2 cellular contexts compared by ENCODE assay signal in genomic region chr1:201826830-201827229, GRCh38.
TF ChIP-seq lines count a peak whose summit lies in the region.

No MANE protein-coding gene starts in this region.

TF ChIP-seq in HepG2, 621 proteins besides CTCF, POLR2A, EP300 and RAD21:
- TF ChIP-seq NAIF1 (CRISPR knock-in tag; IDR thresholded peaks at IDR 0.05; ENCODE audit: borderline replicate concordance) (no peak), ZBTB40 (IDR thresholded peaks at IDR 0.05) (peak; percentile 27; the same call in 1 of the 2 replicates), ZBTB40 (CRISPR knock-in tag; IDR thresholded peaks at IDR 0.05) (peak; percentile 80; the same call in 1 of the 2 replicates)
TF ChIP-seq in HepG2: peak in this region for 1.

TF ChIP-seq in K562, 482 proteins besides CTCF, POLR2A, EP300 and RAD21 (continues in another document):
- no peak for TF ChIP-seq CAMTA2 (CRISPR knock-in tag; conservative IDR thresholded peaks at IDR 0.05)
- no peak for TF ChIP-seq LARP7 (IDR thresholded peaks at IDR 0.05)
- no peak for TF ChIP-seq ZNF3 (CRISPR knock-in tag; IDR thresholded peaks at IDR 0.05)
- no peak for TF ChIP-seq U2AF2 (optimal IDR thresholded peaks at IDR 0.05; ENCODE audit: low read depth, low read length)
- no peak for TF ChIP-seq HMGN3 (IDR thresholded peaks at IDR 0.05; ENCODE audit: borderline replicate concordance, extremely low read depth, insufficient read length, low read depth, low read length)
- peak; percentile 24; the same call in 1 of the 2 replicates for TF ChIP-seq MYNN (IDR thresholded peaks at IDR 0.05)
- no peak for TF ChIP-seq MYNN (CRISPR knock-in tag; IDR thresholded peaks at IDR 0.05)
- peak; percentile 82 for TF ChIP-seq MEIS2 (IDR thresholded peaks at IDR 0.05; ENCODE audit: partially characterized antibody)
- TF ChIP-seq RCOR1 (IDR thresholded peaks at IDR 0.05; ENCODE audit: borderline replicate concordance in 1 of 2, low read depth in 2 of 2, low read length in 2 of 2), result peak in 1 of 2 experiments; percentile 54; a peak in 1 of 4 replicates
- no peak for TF ChIP-seq BDP1 (IDR thresholded peaks at IDR 0.05; ENCODE audit: insufficient read depth, insufficient read length)
- TF ChIP-seq DIDO1 (tag; IDR thresholded peaks at IDR 0.05; ENCODE audit: low read depth), result no peak
- TF ChIP-seq POLR2AphosphoS2 (IDR thresholded peaks at IDR 0.05; ENCODE audit: low read length), result 0 out of 2 replicates have a peak, but pooled peaks have one; percentile 43
- no peak for TF ChIP-seq ARID2 (IDR thresholded peaks at IDR 0.05)
- TF ChIP-seq, protein P1, sequence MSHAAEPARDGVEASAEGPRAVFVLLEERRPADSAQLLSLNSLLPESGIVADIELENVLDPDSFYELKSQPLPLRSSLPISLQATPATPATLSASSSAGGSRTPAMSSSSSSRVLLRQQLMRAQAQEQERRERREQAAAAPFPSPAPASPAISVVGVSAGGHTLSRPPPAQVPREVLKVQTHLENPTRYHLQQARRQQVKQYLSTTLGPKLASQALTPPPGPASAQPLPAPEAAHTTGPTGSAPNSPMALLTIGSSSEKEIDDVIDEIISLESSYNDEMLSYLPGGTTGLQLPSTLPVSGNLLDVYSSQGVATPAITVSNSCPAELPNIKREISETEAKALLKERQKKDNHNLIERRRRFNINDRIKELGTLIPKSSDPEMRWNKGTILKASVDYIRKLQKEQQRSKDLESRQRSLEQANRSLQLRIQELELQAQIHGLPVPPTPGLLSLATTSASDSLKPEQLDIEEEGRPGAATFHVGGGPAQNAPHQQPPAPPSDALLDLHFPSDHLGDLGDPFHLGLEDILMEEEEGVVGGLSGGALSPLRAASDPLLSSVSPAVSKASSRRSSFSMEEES (CRISPR knock-in tag; IDR thresholded peaks at IDR 0.05), result no peak
- TF ChIP-seq E2F6 (IDR thresholded peaks at IDR 0.05; ENCODE audit: borderline replicate concordance in 1 of 2, extremely low read depth in 1 of 2, insufficient read depth in 1 of 2, insufficient read length in 1 of 2, low read depth in 1 of 2, low read length in 1 of 2, poor library complexity in 1 of 2, severe bottlenecking in 1 of 2), result no peak
- no peak for TF ChIP-seq ZNF212 (CRISPR knock-in tag; IDR thresholded peaks at IDR 0.05)
- TF ChIP-seq HNRNPK (IDR thresholded peaks at IDR 0.05; ENCODE audit: low read depth, low read length, poor library complexity, severe bottlenecking), result no peak
- TF ChIP-seq, protein P2, sequence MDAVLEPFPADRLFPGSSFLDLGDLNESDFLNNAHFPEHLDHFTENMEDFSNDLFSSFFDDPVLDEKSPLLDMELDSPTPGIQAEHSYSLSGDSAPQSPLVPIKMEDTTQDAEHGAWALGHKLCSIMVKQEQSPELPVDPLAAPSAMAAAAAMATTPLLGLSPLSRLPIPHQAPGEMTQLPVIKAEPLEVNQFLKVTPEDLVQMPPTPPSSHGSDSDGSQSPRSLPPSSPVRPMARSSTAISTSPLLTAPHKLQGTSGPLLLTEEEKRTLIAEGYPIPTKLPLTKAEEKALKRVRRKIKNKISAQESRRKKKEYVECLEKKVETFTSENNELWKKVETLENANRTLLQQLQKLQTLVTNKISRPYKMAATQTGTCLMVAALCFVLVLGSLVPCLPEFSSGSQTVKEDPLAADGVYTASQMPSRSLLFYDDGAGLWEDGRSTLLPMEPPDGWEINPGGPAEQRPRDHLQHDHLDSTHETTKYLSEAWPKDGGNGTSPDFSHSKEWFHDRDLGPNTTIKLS (IDR thresholded peaks at IDR 0.05; ENCODE audit: borderline replicate concordance, low read depth), result no peak
- TF ChIP-seq YY1 (IDR thresholded peaks at IDR 0.05; ENCODE audit: borderline replicate concordance in 1 of 3, control insufficient read depth in 1 of 3, extremely low read depth in 1 of 3, insufficient read depth in 3 of 3, insufficient read length in 1 of 3, insufficient replicate concordance in 2 of 3, low read depth in 1 of 3, low read length in 2 of 3), result peak in 1 of 3 experiments; percentile 19
- TF ChIP-seq CBX3 (IDR thresholded peaks at IDR 0.05; ENCODE audit: borderline replicate concordance in 1 of 2, low read length in 2 of 2), result no peak
- no peak for TF ChIP-seq POLR3A (IDR thresholded peaks at IDR 0.05; ENCODE audit: borderline replicate concordance, extremely low read depth, insufficient read depth, insufficient read length)
- 0 out of 2 replicates have a peak, but pooled peaks have one; percentile 33 for TF ChIP-seq BHLHE40 (IDR thresholded peaks at IDR 0.05; ENCODE audit: low read length)
- TF ChIP-seq FOS (IDR thresholded peaks at IDR 0.05; ENCODE audit: extremely low read depth, insufficient read length), result no peak
- no peak for TF ChIP-seq FOSL1 (tag; conservative IDR thresholded peaks at IDR 0.05)
- TF ChIP-seq, protein P3, sequence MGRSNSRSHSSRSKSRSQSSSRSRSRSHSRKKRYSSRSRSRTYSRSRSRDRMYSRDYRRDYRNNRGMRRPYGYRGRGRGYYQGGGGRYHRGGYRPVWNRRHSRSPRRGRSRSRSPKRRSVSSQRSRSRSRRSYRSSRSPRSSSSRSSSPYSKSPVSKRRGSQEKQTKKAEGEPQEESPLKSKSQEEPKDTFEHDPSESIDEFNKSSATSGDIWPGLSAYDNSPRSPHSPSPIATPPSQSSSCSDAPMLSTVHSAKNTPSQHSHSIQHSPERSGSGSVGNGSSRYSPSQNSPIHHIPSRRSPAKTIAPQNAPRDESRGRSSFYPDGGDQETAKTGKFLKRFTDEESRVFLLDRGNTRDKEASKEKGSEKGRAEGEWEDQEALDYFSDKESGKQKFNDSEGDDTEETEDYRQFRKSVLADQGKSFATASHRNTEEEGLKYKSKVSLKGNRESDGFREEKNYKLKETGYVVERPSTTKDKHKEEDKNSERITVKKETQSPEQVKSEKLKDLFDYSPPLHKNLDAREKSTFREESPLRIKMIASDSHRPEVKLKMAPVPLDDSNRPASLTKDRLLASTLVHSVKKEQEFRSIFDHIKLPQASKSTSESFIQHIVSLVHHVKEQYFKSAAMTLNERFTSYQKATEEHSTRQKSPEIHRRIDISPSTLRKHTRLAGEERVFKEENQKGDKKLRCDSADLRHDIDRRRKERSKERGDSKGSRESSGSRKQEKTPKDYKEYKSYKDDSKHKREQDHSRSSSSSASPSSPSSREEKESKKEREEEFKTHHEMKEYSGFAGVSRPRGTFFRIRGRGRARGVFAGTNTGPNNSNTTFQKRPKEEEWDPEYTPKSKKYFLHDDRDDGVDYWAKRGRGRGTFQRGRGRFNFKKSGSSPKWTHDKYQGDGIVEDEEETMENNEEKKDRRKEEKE (IDR thresholded peaks at IDR 0.05; ENCODE audit: borderline replicate concordance in 1 of 2, control insufficient read depth in 1 of 2, low read depth in 2 of 2, low read length in 1 of 2), result no peak
- TF ChIP-seq NCOA4 (IDR thresholded peaks at IDR 0.05; ENCODE audit: partially characterized antibody), result no peak
- TF ChIP-seq RHOXF2B (CRISPR knock-in tag; conservative IDR thresholded peaks at IDR 0.05), result no peak
- TF ChIP-seq ZKSCAN1 (IDR thresholded peaks at IDR 0.05; ENCODE audit: low read depth, low read length), result peak; percentile 55; the same call in 1 of the 2 replicates
- TF ChIP-seq CREBBP (IDR thresholded peaks at IDR 0.05; ENCODE audit: low read depth, low read length), result no peak
- 0 out of 2 replicates have a peak, but pooled peaks have one; percentile 9 for TF ChIP-seq HCFC1 (IDR thresholded peaks at IDR 0.05; ENCODE audit: low read depth, low read length)
- no peak for TF ChIP-seq HNRNPH1 (optimal IDR thresholded peaks at IDR 0.05; ENCODE audit: low read depth, low read length)
- TF ChIP-seq, protein P4, sequence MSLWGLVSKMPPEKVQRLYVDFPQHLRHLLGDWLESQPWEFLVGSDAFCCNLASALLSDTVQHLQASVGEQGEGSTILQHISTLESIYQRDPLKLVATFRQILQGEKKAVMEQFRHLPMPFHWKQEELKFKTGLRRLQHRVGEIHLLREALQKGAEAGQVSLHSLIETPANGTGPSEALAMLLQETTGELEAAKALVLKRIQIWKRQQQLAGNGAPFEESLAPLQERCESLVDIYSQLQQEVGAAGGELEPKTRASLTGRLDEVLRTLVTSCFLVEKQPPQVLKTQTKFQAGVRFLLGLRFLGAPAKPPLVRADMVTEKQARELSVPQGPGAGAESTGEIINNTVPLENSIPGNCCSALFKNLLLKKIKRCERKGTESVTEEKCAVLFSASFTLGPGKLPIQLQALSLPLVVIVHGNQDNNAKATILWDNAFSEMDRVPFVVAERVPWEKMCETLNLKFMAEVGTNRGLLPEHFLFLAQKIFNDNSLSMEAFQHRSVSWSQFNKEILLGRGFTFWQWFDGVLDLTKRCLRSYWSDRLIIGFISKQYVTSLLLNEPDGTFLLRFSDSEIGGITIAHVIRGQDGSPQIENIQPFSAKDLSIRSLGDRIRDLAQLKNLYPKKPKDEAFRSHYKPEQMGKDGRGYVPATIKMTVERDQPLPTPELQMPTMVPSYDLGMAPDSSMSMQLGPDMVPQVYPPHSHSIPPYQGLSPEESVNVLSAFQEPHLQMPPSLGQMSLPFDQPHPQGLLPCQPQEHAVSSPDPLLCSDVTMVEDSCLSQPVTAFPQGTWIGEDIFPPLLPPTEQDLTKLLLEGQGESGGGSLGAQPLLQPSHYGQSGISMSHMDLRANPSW (CRISPR knock-in tag; IDR thresholded peaks at IDR 0.05), result no peak
- TF ChIP-seq MAFK (IDR thresholded peaks at IDR 0.05; ENCODE audit: low read length), result 0 out of 2 replicates have a peak, but pooled peaks have one; percentile 6
- no peak for TF ChIP-seq EZH2 (IDR thresholded peaks at IDR 0.05; ENCODE audit: borderline replicate concordance, low read depth, low read length)
- TF ChIP-seq CEBPZ (IDR thresholded peaks at IDR 0.05; ENCODE audit: borderline replicate concordance, low read depth, low read length), result no peak
- TF ChIP-seq SMARCA4 (IDR thresholded peaks at IDR 0.05), result peak; percentile 37; the same call in 1 of the 2 replicates
- 0 out of 2 replicates have a peak, but pooled peaks have one; percentile 14 for TF ChIP-seq JUN (IDR thresholded peaks at IDR 0.05; ENCODE audit: borderline replicate concordance, low read depth, low read length)
- TF ChIP-seq JUN (CRISPR knock-in tag; IDR thresholded peaks at IDR 0.05; ENCODE audit: borderline replicate concordance), result no peak
- no peak for TF ChIP-seq GMEB1 (CRISPR knock-in tag; IDR thresholded peaks at IDR 0.05)
- TF ChIP-seq CCNT2 (IDR thresholded peaks at IDR 0.05; ENCODE audit: borderline replicate concordance, extremely low read depth, insufficient read length, low read depth, low read length), result no peak
- TF ChIP-seq SFPQ (IDR thresholded peaks at IDR 0.05; ENCODE audit: low read depth, low read length), result no peak
- 0 out of 2 replicates have a peak, but pooled peaks have one; percentile 14 for TF ChIP-seq MECOM (CRISPR knock-in tag; IDR thresholded peaks at IDR 0.05)
- no peak for TF ChIP-seq SMARCA5 (IDR thresholded peaks at IDR 0.05)
- TF ChIP-seq ZNF384 (IDR thresholded peaks at IDR 0.05; ENCODE audit: low read depth, low read length), result no peak
- TF ChIP-seq ARNT (IDR thresholded peaks at IDR 0.05), result peak in 1 of 2 experiments; percentile 49; a peak in 1 of 4 replicates
- no peak for TF ChIP-seq CHD1 (IDR thresholded peaks at IDR 0.05; ENCODE audit: low read length)
